Comparison of ENCODE assay signal across 15 cellular contexts in the genomic region with DNA sequence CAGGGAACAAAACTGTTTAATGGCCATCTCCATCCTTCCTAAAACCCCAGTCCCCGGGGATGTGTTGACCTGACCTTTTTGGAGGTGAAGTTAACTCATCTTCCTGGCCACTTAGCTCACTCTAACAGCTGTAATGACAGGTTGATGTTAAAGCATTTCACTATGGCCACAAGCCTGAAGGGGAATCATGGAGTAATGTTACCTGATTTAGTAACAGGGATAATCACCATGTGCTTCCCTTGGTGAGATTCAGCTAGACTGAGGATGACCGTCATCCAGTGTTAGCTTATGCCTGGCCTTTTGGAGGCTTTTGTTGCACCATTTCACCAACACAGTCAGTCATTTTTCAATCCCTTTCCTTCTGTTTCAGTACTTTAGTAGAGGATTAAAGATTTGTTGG.
"Had no signal": no experiment of that assay in that cellular context is flagged by ENCODE, and none has a peak within 500 bp of the region (broad histone marks: within the 10 kb centered on the region; RNA-seq: fewer than 3 reads in every experiment).

No MANE protein-coding gene starts in this region.

- H3K9me3 ChIP-seq: colonic mucosa, esophagus squamous epithelium, lower lobe of right lung, prostate gland, sigmoid colon, thyroid gland had no signal

- H3K4me3 ChIP-seq: colonic mucosa, esophagus squamous epithelium, lower lobe of right lung, prostate gland, sigmoid colon, smooth muscle cell, thyroid gland had no signal

- H3K4me1 ChIP-seq: colonic mucosa, esophagus squamous epithelium, lower lobe of right lung, parathyroid adenoma, prostate gland had no signal

- ATAC-seq: lower lobe of right lung; natural killer cell treated with Interleukin-12 subunit alpha and Interleukin-12 subunit beta and Interleukin-15 and Interleukin-18, amount 100 ng/mL, for 72 hours had no signal

- H3K27me3 ChIP-seq: colonic mucosa, esophagus squamous epithelium, sigmoid colon, thyroid gland had no signal

- H3K27ac ChIP-seq: colonic mucosa, esophagus squamous epithelium, lower lobe of right lung, parathyroid adenoma, prostate gland, sigmoid colon, thyroid gland had no signal

- H3K36me3 ChIP-seq: colonic mucosa, prostate gland had no signal

- DNase-seq: colonic mucosa; dermis blood vessel endothelial cell; esophagus squamous epithelium; foreskin fibroblast; hippocampal formation; lower lobe of right lung; retina; sigmoid colon; stimulated activated CD4-positive, alpha-beta T cell treated with anti-CD3 and anti-CD28 coated beads, Interleukin-2, amount 100 ng/mL, for 48 hours; stimulated activated naive CD4-positive, alpha-beta T cell treated with Interleukin-2 at 50 U/mL for 16 hours; thyroid gland had no signal
